17 cellular contexts compared by ENCODE assay signal in genomic region chr3:45590256-45590655, GRCh38. TPM values are rescaled to one million over a fixed set of nuclear protein-coding genes. Genes with fewer than 3 reads are reported as not detected.
DNase-seq lines count a peak whose midpoint lies in the region; ATAC-seq, FAIRE-seq and TF ChIP-seq lines count a peak whose summit lies in the region.
"Had no signal": no experiment of that assay in that cellular context is flagged by ENCODE, and none has a peak within 500 bp of the region (broad histone marks: within the 10 kb centered on the region; RNA-seq: fewer than 3 reads in every experiment).

No MANE protein-coding gene starts in this region.

- H2AFZ ChIP-seq in OCI-LY7 (ENCODE audit: low read length): no peak overlapping the region

- POLR2A ChIA-PET in OCI-LY7 (lab: Charles Lee): no interaction called here

- H3K9me3 ChIP-seq in spleen: no peaks in the 10 kb centered on the region
- no peaks in the 10 kb centered on the region for H3K9me3 ChIP-seq in OCI-LY7 (ENCODE audit: low read length)
- H3K9me3 ChIP-seq: Caco-2 had no signal

- no TSS peak for BruUV-seq in OCI-LY7 (replicated peaks; lab: Mats Ljungman, UMichigan)

- H3K4me1 ChIP-seq in spleen (peaks cover 18 to 31% (median 23%) of the 10 kb centered on the region in 6 donors), OCI-LY7 (ENCODE audit: insufficient read depth, low read length, poor library complexity, severe bottlenecking) (peaks cover 24% of the 10 kb centered on the region)

- no peak overlapping the region for H3K4me3 Mint-ChIP-seq in central memory CD8-positive, alpha-beta T cell
- H3K4me3 Mint-ChIP-seq in neural crest cell: no peak overlapping the region
- H3K4me3 Mint-ChIP-seq: B cell; CD8-positive, alpha-beta memory T cell; H9 had no signal

- 91 to 99% (median 96%) methylated on average over 5 to 8 of the region's 8 CpGs for WGBS in spleen, 5 donors

- H3K4me1 Mint-ChIP-seq in central memory CD8-positive, alpha-beta T cell: peaks cover 22% of the 10 kb centered on the region
- peaks cover 20% of the 10 kb centered on the region for H3K4me1 Mint-ChIP-seq in neural crest cell

- no peaks in the 10 kb centered on the region for H3K79me2 ChIP-seq in OCI-LY7 (ENCODE audit: insufficient read depth, low read depth, low read length)

- no peak overlapping the region for H3K4me2 ChIP-seq in OCI-LY7 (ENCODE audit: low read length)
- H3K4me2 ChIP-seq: BLaER1 treated with 17β-estradiol and CSF1 and Interleukin-3, amounts not matched to agents 10 nM and 100 nM had no signal

- 0 out of 2 replicates have a peak, but pooled peaks cover 3% of the 10 kb centered on the region for H4K20me1 ChIP-seq in OCI-LY7 (ENCODE audit: insufficient read depth, low read length)

- H3K9me2 ChIP-seq in OCI-LY7 (ENCODE audit: insufficient read depth, low read length): no peaks in the 10 kb centered on the region

- H3K4me3 ChIP-seq in spleen (no peak overlapping the region), OCI-LY7 (ENCODE audit: low read depth, low read length, poor library complexity, severe bottlenecking) (no peak overlapping the region)
- H3K4me3 ChIP-seq: BLaER1 treated with 17β-estradiol and CSF1 and Interleukin-3, amounts not matched to agents 10 nM and 100 nM had no signal

- H3K27me3 Mint-ChIP-seq in central memory CD8-positive, alpha-beta T cell: no peaks in the 10 kb centered on the region
- no peaks in the 10 kb centered on the region for H3K27me3 Mint-ChIP-seq in neural crest cell (ENCODE audit: low read depth)
- H3K27me3 Mint-ChIP-seq: B cell had no signal

- H3K27ac ChIP-seq in spleen (no peak overlapping the region), OCI-LY7 (ENCODE audit: low read depth, low read length, poor library complexity, severe bottlenecking) (no peak overlapping the region)
- H3K27ac ChIP-seq: BLaER1 treated with 17β-estradiol and CSF1 and Interleukin-3, amounts not matched to agents 10 nM and 100 nM had no signal

- peaks cover 10% of the 10 kb centered on the region for H3K36me3 Mint-ChIP-seq in central memory CD8-positive, alpha-beta T cell (ENCODE audit: insufficient read depth)
- no peaks in the 10 kb centered on the region for H3K36me3 Mint-ChIP-seq in neural crest cell (ENCODE audit: low read depth)

- H3K27me3 ChIP-seq in spleen (replicated peaks in 1 of 7): no peaks in the 10 kb centered on the region
- H3K27me3 ChIP-seq: BLaER1 treated with 17β-estradiol and CSF1 and Interleukin-3, amounts not matched to agents 10 nM and 100 nM had no signal

- TF ChIP-seq POLR2A in GM12891 (IDR thresholded peaks at IDR 0.05; ENCODE audit: low read depth, low read length): no peak
- no peak for TF ChIP-seq POLR2A in spleen (IDR thresholded peaks at IDR 0.05)

- peak overlapping the region; percentile 62 for H3K27ac Mint-ChIP-seq in central memory CD8-positive, alpha-beta T cell (ENCODE audit: low read depth)
- peak overlapping the region; percentile 75 for H3K27ac Mint-ChIP-seq in neural crest cell (ENCODE audit: unreplicated experiment)
- H3K27ac Mint-ChIP-seq: B cell had no signal

- CTCF ChIA-PET in OCI-LY7 (lab: Charles Lee; ENCODE audit: unreplicated experiment): no interaction called here

- H3K36me3 ChIP-seq in spleen (no peaks in the 10 kb centered on the region), OCI-LY7 (ENCODE audit: insufficient read depth, low read length) (no peaks in the 10 kb centered on the region)
- H3K36me3 ChIP-seq: BLaER1 treated with 17β-estradiol and CSF1 and Interleukin-3, amounts not matched to agents 10 nM and 100 nM had no signal

- FAIRE-seq in GM12891 (lab: Jason Lieb, UNC): peak; percentile 31
- FAIRE-seq: D721Med had no signal

- DNase-seq in GM12891 (ENCODE audit: insufficient read length, low spot score) (no peak), neural crest cell (ENCODE audit: low read depth, low spot score) (no peak), spleen (peak; percentile 66), OCI-LY7 (ENCODE audit: low spot score) (no peak)
- DNase-seq in central memory CD8-positive, alpha-beta T cell (ENCODE audit: low spot score in 2 of 2): no peak
- no peak for DNase-seq in activated naive CD4-positive, alpha-beta T cell treated with anti-CD3 and anti-CD28 coated beads, Interleukin-2, amount 50 U/mL, for 16 hours
- DNase-seq: Caco-2; CD8-positive, alpha-beta memory T cell; DMS153; DMS79 treated with DMSO at 0.1 percent for 48 hours; GF-D8; GOT3; H9 had no signal

- no peak for ATAC-seq in central memory CD8-positive, alpha-beta T cell (replicated peaks; ENCODE audit: extremely low read depth, poor library complexity, severe bottlenecking)
- no peak for ATAC-seq in HG02759 (IDR thresholded peaks at IDR 0.05; ENCODE audit: unreplicated experiment)

- no peak for TF ChIP-seq CTCF in neural crest cell (conservative IDR thresholded peaks at IDR 0.05)
- no peak for TF ChIP-seq CTCF in spleen (IDR thresholded peaks at IDR 0.05 in 8 of 11, conservative IDR thresholded peaks at IDR 0.05 in 3 of 11)
- no peak for TF ChIP-seq CTCF in OCI-LY7 (conservative IDR thresholded peaks at IDR 0.05; ENCODE audit: low read length)

- intact Hi-C loops in spleen (cut with DNase I; ENCODE audit: low total_unique reads) (no loop called here), OCI-LY7 (cut with micrococcal nuclease; ENCODE audit: unreplicated experiment) (no loop called here)

- H3K9me3 Mint-ChIP-seq in central memory CD8-positive, alpha-beta T cell: no peaks in the 10 kb centered on the region
- peaks cover 2% of the 10 kb centered on the region for H3K9me3 Mint-ChIP-seq in neural crest cell
- H3K9me3 Mint-ChIP-seq: CD8-positive, alpha-beta memory T cell had no signal

TF ChIP-seq in GM12891, 5 proteins besides CTCF, POLR2A, EP300 and RAD21:
- TF ChIP-seq SPI1 (IDR thresholded peaks at IDR 0.05; ENCODE audit: low read depth, low read length): no peak
- no peak for TF ChIP-seq POLR2AphosphoS5 (IDR thresholded peaks at IDR 0.05; ENCODE audit: low read depth, low read length)
- TF ChIP-seq TAF1 (IDR thresholded peaks at IDR 0.05; ENCODE audit: low read depth, low read length): no peak
- no peak for TF ChIP-seq POU2F2 (IDR thresholded peaks at IDR 0.05; ENCODE audit: low read depth, low read length)
- TF ChIP-seq PAX5 (IDR thresholded peaks at IDR 0.05; ENCODE audit: insufficient read depth, low read length, severe bottlenecking): no peak
TF ChIP-seq in GM12891: peak in this region for 0.

RNA-seq across cellular contexts. Expression of gene LIMD1, which starts 4.3 kb away (rescaled TPM):
- polyA plus RNA-seq in GM12891 (2012; ENCODE audit: low read depth, missing spikeins): 13.0 TPM
- 41.8 and 44.4 TPM in 2 replicates for total RNA-seq in neural crest cell
- 10 to 100 TPM; 41.5 to 58.5 (median 49.8) TPM for total RNA-seq in spleen
- 10 to 100 TPM in 1 of 3 donors, 1 to 10 TPM in 2; 5.3 to 15.9 (median 6.5) TPM for polyA plus RNA-seq in spleen
- 8.6 and 11.0 TPM in 2 replicates for total RNA-seq in OCI-LY7 (2014; rRNA removed; shearing (Covaris generic))
- total RNA-seq in OCI-LY7 (2022): 12.4 and 15.5 TPM in 2 replicates
